ENCODE assay signal across 1 cellular context in genomic region chr7:47541485-47541884, GRCh38. TPM values are rescaled to one million over a fixed set of nuclear protein-coding genes. Genes with fewer than 3 reads are reported as not detected.
"Had no signal": no experiment of that assay in that cellular context is flagged by ENCODE, and none has a peak within 500 bp of the region (broad histone marks: within the 10 kb centered on the region; RNA-seq: fewer than 3 reads in every experiment).

No MANE protein-coding gene starts in this region.

RNA-seq across cellular contexts. Expression of gene TNS3, which starts 40.4 kb away (rescaled TPM):
- polyA plus RNA-seq: naive thymus-derived CD8-positive, alpha-beta T cell had no signal
